In the genomic region with DNA sequence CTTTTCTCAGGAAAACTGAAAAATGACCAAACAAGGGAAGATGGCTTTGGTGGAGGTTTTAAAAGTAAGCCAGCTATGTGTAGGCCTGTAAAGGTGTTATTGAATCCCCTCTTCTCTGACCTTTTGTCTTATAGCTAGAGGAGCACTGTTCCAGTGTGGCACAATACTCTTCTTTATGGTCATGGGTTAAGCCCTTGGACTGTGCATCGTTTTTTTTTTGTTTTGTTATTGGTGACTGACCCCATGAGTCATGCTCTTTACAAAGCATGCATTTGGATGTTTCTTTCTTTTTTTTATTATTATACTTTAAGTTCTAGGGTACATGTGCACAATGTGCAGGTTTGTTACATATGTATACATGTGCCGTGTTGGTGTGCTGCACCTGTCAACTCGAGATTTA, we compare ENCODE assay signal across 29 cellular contexts. TPM values are rescaled to one million over a fixed set of nuclear protein-coding genes. Genes with fewer than 3 reads are reported as not detected.
DNase-seq lines count a peak whose midpoint lies in the region; ATAC-seq, FAIRE-seq and TF ChIP-seq lines count a peak whose summit lies in the region.
"Had no signal": no experiment of that assay in that cellular context is flagged by ENCODE, and none has a peak within 500 bp of the region (broad histone marks: within the 10 kb centered on the region; RNA-seq: fewer than 3 reads in every experiment).

No MANE protein-coding gene starts in this region.

- BruUV-seq in HepG2 (replicated peaks; lab: Mats Ljungman, UMichigan) = no TSS peak

- no peak overlapping the region for H2AFZ ChIP-seq in HepG2 (ENCODE audit: low read length)

- FAIRE-seq in HepG2 (lab: Jason Lieb, UNC) (no peak), GM12891 (lab: Jason Lieb, UNC) (no peak)
- FAIRE-seq: A549, GM12892, kidney had no signal

- no peaks in the 10 kb centered on the region for H3K79me2 ChIP-seq in HepG2 (ENCODE audit: insufficient read depth, low read length)

- TF ChIP-seq EP300 in HepG2 (IDR thresholded peaks at IDR 0.05; ENCODE audit: low read depth in 2 of 2, low read length in 2 of 2) = no peak
- TF ChIP-seq EP300 in HepG2 (CRISPR knock-in tag; IDR thresholded peaks at IDR 0.05; ENCODE audit: borderline replicate concordance) = no peak

- no peaks in the 10 kb centered on the region for H4K20me1 ChIP-seq in HepG2 (ENCODE audit: insufficient read depth, low read length)

- no peak overlapping the region for H3K27ac Mint-ChIP-seq in chondrocyte (ENCODE audit: unreplicated experiment)
- H3K27ac Mint-ChIP-seq: activated CD4-positive, alpha-beta T cell treated with anti-CD3 and anti-CD28 coated beads, Interleukin-2, amount 10 ng/mL, durations not matched to agents 7 days and 5 days; activated T-cell treated with anti-CD3 and anti-CD28 coated beads, Interleukin-2, amount 50 U/mL, for 72 hours; T-helper 2 cell treated with Interferon-gamma antibody and Interleukin-4, amounts not matched to agents 5 μg/mL and 100 μg/mL, for 36 hours had no signal

- ATAC-seq in HepG2 = peak; percentile 46; the same call in 1 of the 3 replicates
- no peak for ATAC-seq in right lobe of liver
- no peak for ATAC-seq in HG03342 (IDR thresholded peaks at IDR 0.05; ENCODE audit: unreplicated experiment)
- ATAC-seq: A549; activated T-cell treated with anti-CD3 and anti-CD28 coated beads, Interleukin-2, amount 50 U/mL, for 72 hours had no signal

- H3K9me3 ChIP-seq in HepG2 (ENCODE audit: low read length) = no peaks in the 10 kb centered on the region
- H3K9me3 ChIP-seq in right lobe of liver = no peaks in the 10 kb centered on the region
- H3K9me3 ChIP-seq in uterus = no peaks in the 10 kb centered on the region
- H3K9me3 ChIP-seq: A549 had no signal

- H3K4me3 ChIP-seq in HepG2 (replicated peaks in 1 of 3; ENCODE audit: insufficient read depth in 1 of 3, low read depth in 2 of 3, low read length in 3 of 3) (no peak overlapping the region), right lobe of liver (no peak overlapping the region), cardiac fibroblast (replicated peaks in 1 of 2; ENCODE audit: low read depth in 2 of 2, low read length in 2 of 2) (no peak overlapping the region), uterus (no peak overlapping the region)
- H3K4me3 ChIP-seq: A549, dorsolateral prefrontal cortex, lung, skin epidermis had no signal

- H3K4me3 Mint-ChIP-seq in chondrocyte (ENCODE audit: unreplicated experiment) = no peak overlapping the region
- H3K4me3 Mint-ChIP-seq: activated CD4-positive, alpha-beta T cell treated with anti-CD3 and anti-CD28 coated beads, Interleukin-2, amount 10 ng/mL, durations not matched to agents 7 days and 5 days; activated T-cell treated with anti-CD3 and anti-CD28 coated beads, Interleukin-2, amount 50 U/mL, for 72 hours; T-helper 2 cell treated with Interferon-gamma antibody and Interleukin-4, amounts not matched to agents 5 μg/mL and 100 μg/mL, for 36 hours had no signal

- H3K4me1 ChIP-seq in HepG2 (ENCODE audit: insufficient read depth, low read length) (peaks cover 6% of the 10 kb centered on the region; the same call in 1 of the 2 replicates), right lobe of liver (no peaks in the 10 kb centered on the region), uterus (no peaks in the 10 kb centered on the region)
- H3K4me1 ChIP-seq: A549 had no signal

- in situ Hi-C loops in HepG2 (cut with HindIII; ENCODE audit: extremely low pct_ligation_motif_present, low pct_unique_long_range_greater_than_20kb) = no loop called here

- WGBS in HepG2 (ENCODE audit: low lambda C conversion rate) = 12% methylated on average over 3 of the region's 3 CpGs
- 64% methylated on average over 3 of the region's 3 CpGs for WGBS in right lobe of liver (ENCODE audit: insufficient coverage, low coverage, low lambda C conversion rate, missing lambda C conversion rate)

- TF ChIP-seq POLR2A in HepG2 (IDR thresholded peaks at IDR 0.05; ENCODE audit: insufficient read depth in 1 of 2, low read depth in 2 of 2, low read length in 2 of 2) (no peak), right lobe of liver (IDR thresholded peaks at IDR 0.05) (no peak), uterus (IDR thresholded peaks at IDR 0.05) (no peak), GM12891 (IDR thresholded peaks at IDR 0.05; ENCODE audit: low read depth, low read length) (no peak)

- TF ChIP-seq RAD21 in HepG2 (CRISPR knock-in tag; IDR thresholded peaks at IDR 0.05) = no peak

- H3K36me3 ChIP-seq in HepG2 (replicated peaks in 1 of 2; ENCODE audit: control insufficient read depth in 1 of 2, insufficient read depth in 2 of 2, low read length in 2 of 2) = no peaks in the 10 kb centered on the region
- H3K36me3 ChIP-seq in right lobe of liver = no peaks in the 10 kb centered on the region
- no peaks in the 10 kb centered on the region for H3K36me3 ChIP-seq in uterus

- H3K27ac ChIP-seq in HepG2 (ENCODE audit: extremely low read length, insufficient read depth, low read length) (no peak overlapping the region), right lobe of liver (no peak overlapping the region), uterus (no peak overlapping the region)
- H3K27ac ChIP-seq: A549, dorsolateral prefrontal cortex, skin epidermis had no signal

- DNase-seq in HepG2 (ENCODE audit: low spot score) (peak; percentile 3), right lobe of liver (no peak), cardiac fibroblast (ENCODE audit: low read depth in 2 of 2) (peak; percentile 22 to 69), fibroblast of the conjunctiva (ENCODE audit: low read depth) (peak; percentile 22), chondrocyte (ENCODE audit: low spot score) (no peak), uterus (no peak), GM12891 (ENCODE audit: insufficient read length, low spot score) (no peak)
- DNase-seq: activated CD4-positive, alpha-beta T cell treated with anti-CD3 and anti-CD28 coated beads, Interleukin-2, amount 10 ng/mL, durations not matched to agents 7 days and 5 days; activated naive CD4-positive, alpha-beta T cell treated with Interleukin-2 at 50 U/mL for 16 hours; activated T-cell treated with anti-CD3 and anti-CD28 coated beads, Interleukin-2, amount 50 U/mL, for 72 hours; amniotic stem cell; COR-L47; DND-41; dorsolateral prefrontal cortex; H7; kidney; NCI-H1105 treated with DMSO at 0.1 percent for 48 hours; NCI-H2029; RPMI8226 had no signal

- peaks cover 8% of the 10 kb centered on the region for H3K4me1 Mint-ChIP-seq in chondrocyte (ENCODE audit: low read depth)
- H3K4me1 Mint-ChIP-seq: activated CD4-positive, alpha-beta T cell treated with anti-CD3 and anti-CD28 coated beads, Interleukin-2, amount 10 ng/mL, durations not matched to agents 7 days and 5 days had no signal

- H3K36me3 Mint-ChIP-seq in chondrocyte (ENCODE audit: low read depth) = no peaks in the 10 kb centered on the region

- intact Hi-C loops in HepG2 (cut with micrococcal nuclease; ENCODE audit: unreplicated experiment) = no loop called here
- intact Hi-C loops in right lobe of liver (cut with DNase I) = no loop called here
- intact Hi-C loops in uterus (cut with DNase I; ENCODE audit: low total_unique reads) = no loop called here

- no peaks in the 10 kb centered on the region; a peak in 1 of 5 replicates for H3K27me3 ChIP-seq in HepG2 (ENCODE audit: control insufficient read depth in 1 of 2, insufficient read depth in 2 of 2, low read length in 2 of 2)
- no peaks in the 10 kb centered on the region for H3K27me3 ChIP-seq in right lobe of liver
- H3K27me3 ChIP-seq in uterus = no peaks in the 10 kb centered on the region
- H3K27me3 ChIP-seq: dorsolateral prefrontal cortex had no signal

- CTCF ChIA-PET in HepG2 (lab: Yijun Ruan, JAX; ENCODE audit: low intra/inter-chr PET ratio, low total read pairs) = no interaction called here

- H3K9me3 Mint-ChIP-seq in chondrocyte (ENCODE audit: low read depth) = no peaks in the 10 kb centered on the region
- H3K9me3 Mint-ChIP-seq: activated CD4-positive, alpha-beta T cell treated with anti-CD3 and anti-CD28 coated beads, Interleukin-2, amount 10 ng/mL, durations not matched to agents 7 days and 5 days; activated T-cell treated with anti-CD3 and anti-CD28 coated beads, Interleukin-2, amount 50 U/mL, for 72 hours; T-helper 2 cell treated with Interferon-gamma antibody and Interleukin-4, amounts not matched to agents 5 μg/mL and 100 μg/mL, for 36 hours had no signal

- POLR2A ChIA-PET in HepG2 (lab: Yijun Ruan, JAX) = no interaction called here

- TF ChIP-seq CTCF in HepG2 (CRISPR knock-in tag; IDR thresholded peaks at IDR 0.05) (no peak), right lobe of liver (IDR thresholded peaks at IDR 0.05) (no peak), cardiac fibroblast (IDR thresholded peaks at IDR 0.05; ENCODE audit: low read depth, low read length) (no peak), chondrocyte (IDR thresholded peaks at IDR 0.05) (no peak), uterus (IDR thresholded peaks at IDR 0.05) (no peak)

- no peaks in the 10 kb centered on the region for H3K27me3 Mint-ChIP-seq in chondrocyte (ENCODE audit: low read depth)

- H3K9ac ChIP-seq in HepG2 (ENCODE audit: insufficient read depth, low read depth, low read length) = no peak overlapping the region

- no peak overlapping the region for H3K4me2 ChIP-seq in HepG2 (ENCODE audit: low read depth, low read length)
- H3K4me2 ChIP-seq: A549 had no signal

RNA-seq across cellular contexts. Expression of gene FAM25A, which starts 19.6 kb away (rescaled TPM):
- total RNA-seq in HepG2 (2016; rRNA removed; fragmentation: Illumina TruSeq; extraction: Trizol) = not detected in 2 replicates
- total RNA-seq in HepG2 (2016; cell fraction: cytosol; rRNA removed; fragmentation: Illumina TruSeq; extraction: Trizol; ENCODE audit: low read depth) = not detected in 2 replicates
- not detected in 2 replicates for total RNA-seq in HepG2 (2016; cell fraction: insoluble cytoplasmic fraction; rRNA removed; fragmentation: Illumina TruSeq; extraction: Trizol)
- not detected in 2 replicates for total RNA-seq in HepG2 (2016; cell fraction: membrane; rRNA removed; fragmentation: Illumina TruSeq; extraction: Trizol)
- not detected in 2 replicates for total RNA-seq in HepG2 (2016; cell fraction: nucleus; rRNA removed; fragmentation: Illumina TruSeq; extraction: Trizol)
- not detected in 2 replicates for polyA plus RNA-seq in HepG2 (2011; rRNA removed)
- polyA plus RNA-seq in HepG2 (2011; cell fraction: cytosol; rRNA removed) = not detected in 2 replicates
- not detected in 2 replicates for polyA plus RNA-seq in HepG2 (2011; cell fraction: nucleus; rRNA removed)
- polyA plus RNA-seq in HepG2 (2012) = not detected in 2 replicates
- not detected in 2 replicates for polyA plus RNA-seq in HepG2 (2016; cell fraction: cytosol; fragmentation: Illumina TruSeq; extraction: Trizol; ENCODE audit: low read depth)
- not detected in 2 replicates for polyA plus RNA-seq in HepG2 (2016; cell fraction: insoluble cytoplasmic fraction; fragmentation: Illumina TruSeq; extraction: Trizol; ENCODE audit: low read depth)
- polyA plus RNA-seq in HepG2 (2016; cell fraction: membrane; fragmentation: Illumina TruSeq; extraction: Trizol; ENCODE audit: low read depth) = not detected in 2 replicates
- not detected in 2 replicates for polyA plus RNA-seq in HepG2 (2016; cell fraction: nucleus; fragmentation: Illumina TruSeq; extraction: Trizol; ENCODE audit: insufficient read depth, low read depth)
- polyA minus RNA-seq in HepG2 (2011; rRNA and poly(A)+ RNA removed; ENCODE audit: low replicate concordance) = not detected in 2 replicates
- polyA minus RNA-seq in HepG2 (2011; cell fraction: cytosol; rRNA and poly(A)+ RNA removed) = not detected in 2 replicates
- polyA minus RNA-seq in HepG2 (2011; cell fraction: nucleus; rRNA and poly(A)+ RNA removed) = not detected in 2 replicates
- not detected for total RNA-seq in right lobe of liver
- total RNA-seq in chondrocyte = not detected in 3 replicates
- not detected for total RNA-seq in uterus
- polyA plus RNA-seq in GM12891 (2012; ENCODE audit: low read depth, missing spikeins) = not detected
- total RNA-seq: activated CD4-positive, alpha-beta T cell treated with anti-CD3 and anti-CD28 coated beads, Interleukin-2, amount 10 ng/mL, durations not matched to agents 7 days and 5 days; activated T-cell treated with anti-CD3 and anti-CD28 coated beads, Interleukin-2, amount 50 U/mL, for 72 hours; cardiac septum; glomerular endothelial cell; H7; kidney; lung; posterior vena cava had no signal
- polyA plus RNA-seq: A549, BJ had no signal

RNA-seq across cellular contexts. Expression of gene ADIRF, which starts 32.2 kb away (rescaled TPM):
- 0.40 and 0.44 TPM in 2 replicates for total RNA-seq in HepG2 (2016; rRNA removed; fragmentation: Illumina TruSeq; extraction: Trizol)
- not detected in 2 replicates for total RNA-seq in HepG2 (2016; cell fraction: cytosol; rRNA removed; fragmentation: Illumina TruSeq; extraction: Trizol; ENCODE audit: low read depth)
- total RNA-seq in HepG2 (2016; cell fraction: insoluble cytoplasmic fraction; rRNA removed; fragmentation: Illumina TruSeq; extraction: Trizol) = 0.17 TPM in 1 of 2 replicates, not detected in the other
- 0.41 TPM in 1 of 2 replicates, not detected in the other for total RNA-seq in HepG2 (2016; cell fraction: membrane; rRNA removed; fragmentation: Illumina TruSeq; extraction: Trizol)
- not detected in 2 replicates for total RNA-seq in HepG2 (2016; cell fraction: nucleus; rRNA removed; fragmentation: Illumina TruSeq; extraction: Trizol)
- 0.13 TPM in 1 of 2 replicates, not detected in the other for polyA plus RNA-seq in HepG2 (2011; rRNA removed)
- polyA plus RNA-seq in HepG2 (2011; cell fraction: cytosol; rRNA removed) = 0.13 TPM in 1 of 2 replicates, not detected in the other
- polyA plus RNA-seq in HepG2 (2011; cell fraction: nucleus; rRNA removed) = not detected in 2 replicates
- not detected in 2 replicates for polyA plus RNA-seq in HepG2 (2012)
- polyA plus RNA-seq in HepG2 (2016; cell fraction: cytosol; fragmentation: Illumina TruSeq; extraction: Trizol; ENCODE audit: low read depth) = 0.27 and 0.36 TPM in 2 replicates
- not detected in 2 replicates for polyA plus RNA-seq in HepG2 (2016; cell fraction: insoluble cytoplasmic fraction; fragmentation: Illumina TruSeq; extraction: Trizol; ENCODE audit: low read depth)
- 0.62 and 1.4 TPM in 2 replicates for polyA plus RNA-seq in HepG2 (2016; cell fraction: membrane; fragmentation: Illumina TruSeq; extraction: Trizol; ENCODE audit: low read depth)
- not detected in 2 replicates for polyA plus RNA-seq in HepG2 (2016; cell fraction: nucleus; fragmentation: Illumina TruSeq; extraction: Trizol; ENCODE audit: insufficient read depth, low read depth)
- not detected in 2 replicates for polyA minus RNA-seq in HepG2 (2011; rRNA and poly(A)+ RNA removed; ENCODE audit: low replicate concordance)
- not detected in 2 replicates for polyA minus RNA-seq in HepG2 (2011; cell fraction: cytosol; rRNA and poly(A)+ RNA removed)
- polyA minus RNA-seq in HepG2 (2011; cell fraction: nucleus; rRNA and poly(A)+ RNA removed) = not detected in 2 replicates
- 10 to 100 TPM; 11.1 to 77.6 (median 28.6) TPM for total RNA-seq in right lobe of liver
- 0.54 to 0.65 TPM in 2 of 3 replicates, not detected in the other for total RNA-seq in chondrocyte
- total RNA-seq in uterus = 100 to 1,000 TPM in 3 of 4 donors, 1 to 10 TPM in 1; 8.5 to 368 (median 275) TPM
- 2.1 TPM for polyA plus RNA-seq in GM12891 (2012; ENCODE audit: low read depth, missing spikeins)
- total RNA-seq: activated CD4-positive, alpha-beta T cell treated with anti-CD3 and anti-CD28 coated beads, Interleukin-2, amount 10 ng/mL, durations not matched to agents 7 days and 5 days; activated T-cell treated with anti-CD3 and anti-CD28 coated beads, Interleukin-2, amount 50 U/mL, for 72 hours; H7 had no signal
- polyA plus RNA-seq: A549 had no signal

RNA-seq across cellular contexts. Expression of gene SNCG, which starts 42.1 kb away (rescaled TPM):
- 0.22 TPM in 1 of 2 replicates, not detected in the other for total RNA-seq in HepG2 (2016; rRNA removed; fragmentation: Illumina TruSeq; extraction: Trizol)
- not detected in 2 replicates for total RNA-seq in HepG2 (2016; cell fraction: cytosol; rRNA removed; fragmentation: Illumina TruSeq; extraction: Trizol; ENCODE audit: low read depth)
- total RNA-seq in HepG2 (2016; cell fraction: insoluble cytoplasmic fraction; rRNA removed; fragmentation: Illumina TruSeq; extraction: Trizol) = not detected in 2 replicates
- total RNA-seq in HepG2 (2016; cell fraction: membrane; rRNA removed; fragmentation: Illumina TruSeq; extraction: Trizol) = not detected in 2 replicates
- total RNA-seq in HepG2 (2016; cell fraction: nucleus; rRNA removed; fragmentation: Illumina TruSeq; extraction: Trizol) = not detected in 2 replicates
- polyA plus RNA-seq in HepG2 (2011; rRNA removed) = 0.86 and 0.91 TPM in 2 replicates
- polyA plus RNA-seq in HepG2 (2011; cell fraction: cytosol; rRNA removed) = 1.1 and 1.8 TPM in 2 replicates
- 1.2 and 1.8 TPM in 2 replicates for polyA plus RNA-seq in HepG2 (2011; cell fraction: nucleus; rRNA removed)
- polyA plus RNA-seq in HepG2 (2012) = 0.32 TPM in 1 of 2 replicates, not detected in the other
- 0.33 and 0.71 TPM in 2 replicates for polyA plus RNA-seq in HepG2 (2016; cell fraction: cytosol; fragmentation: Illumina TruSeq; extraction: Trizol; ENCODE audit: low read depth)
- not detected in 2 replicates for polyA plus RNA-seq in HepG2 (2016; cell fraction: insoluble cytoplasmic fraction; fragmentation: Illumina TruSeq; extraction: Trizol; ENCODE audit: low read depth)
- 0.30 and 0.38 TPM in 2 replicates for polyA plus RNA-seq in HepG2 (2016; cell fraction: membrane; fragmentation: Illumina TruSeq; extraction: Trizol; ENCODE audit: low read depth)
- not detected in 2 replicates for polyA plus RNA-seq in HepG2 (2016; cell fraction: nucleus; fragmentation: Illumina TruSeq; extraction: Trizol; ENCODE audit: insufficient read depth, low read depth)
- polyA minus RNA-seq in HepG2 (2011; rRNA and poly(A)+ RNA removed; ENCODE audit: low replicate concordance) = 0.56 and 4.7 TPM in 2 replicates
- 0.79 and 1.4 TPM in 2 replicates for polyA minus RNA-seq in HepG2 (2011; cell fraction: cytosol; rRNA and poly(A)+ RNA removed)
- polyA minus RNA-seq in HepG2 (2011; cell fraction: nucleus; rRNA and poly(A)+ RNA removed) = not detected in 2 replicates
- total RNA-seq in right lobe of liver = 10 to 100 TPM in 2 of 6 experiments, 1 to 10 TPM in 4; 1.1 to 21.2 (median 2.2) TPM
- total RNA-seq in chondrocyte = 1.2 to 2.2 TPM (median 1.5 TPM) in 3 replicates
- total RNA-seq in uterus = 10 to 100 TPM in 3 of 4 donors, 1 to 10 TPM in 1; 5.5 to 68.6 (median 36.2) TPM
- 1.1 TPM for polyA plus RNA-seq in GM12891 (2012; ENCODE audit: low read depth, missing spikeins)
- total RNA-seq: activated CD4-positive, alpha-beta T cell treated with anti-CD3 and anti-CD28 coated beads, Interleukin-2, amount 10 ng/mL, durations not matched to agents 7 days and 5 days; activated T-cell treated with anti-CD3 and anti-CD28 coated beads, Interleukin-2, amount 50 U/mL, for 72 hours had no signal

RNA-seq across cellular contexts. Expression of gene MMRN2, which starts 43.1 kb away (rescaled TPM):
- total RNA-seq in HepG2 (2016; rRNA removed; fragmentation: Illumina TruSeq; extraction: Trizol) = 0.04 TPM in 1 of 2 replicates, not detected in the other
- total RNA-seq in HepG2 (2016; cell fraction: cytosol; rRNA removed; fragmentation: Illumina TruSeq; extraction: Trizol; ENCODE audit: low read depth) = not detected in 2 replicates
- total RNA-seq in HepG2 (2016; cell fraction: insoluble cytoplasmic fraction; rRNA removed; fragmentation: Illumina TruSeq; extraction: Trizol) = not detected in 2 replicates
- total RNA-seq in HepG2 (2016; cell fraction: membrane; rRNA removed; fragmentation: Illumina TruSeq; extraction: Trizol) = not detected in 2 replicates
- not detected in 2 replicates for total RNA-seq in HepG2 (2016; cell fraction: nucleus; rRNA removed; fragmentation: Illumina TruSeq; extraction: Trizol)
- 0.03 TPM in 1 of 2 replicates, not detected in the other for polyA plus RNA-seq in HepG2 (2011; rRNA removed)
- 0.01 and 0.04 TPM in 2 replicates for polyA plus RNA-seq in HepG2 (2011; cell fraction: cytosol; rRNA removed)
- 0.07 and 0.13 TPM in 2 replicates for polyA plus RNA-seq in HepG2 (2011; cell fraction: nucleus; rRNA removed)
- polyA plus RNA-seq in HepG2 (2012) = 0.19 and 0.20 TPM in 2 replicates
- not detected in 2 replicates for polyA plus RNA-seq in HepG2 (2016; cell fraction: cytosol; fragmentation: Illumina TruSeq; extraction: Trizol; ENCODE audit: low read depth)
- not detected in 2 replicates for polyA plus RNA-seq in HepG2 (2016; cell fraction: insoluble cytoplasmic fraction; fragmentation: Illumina TruSeq; extraction: Trizol; ENCODE audit: low read depth)
- 0.07 TPM in 1 of 2 replicates, not detected in the other for polyA plus RNA-seq in HepG2 (2016; cell fraction: membrane; fragmentation: Illumina TruSeq; extraction: Trizol; ENCODE audit: low read depth)
- polyA plus RNA-seq in HepG2 (2016; cell fraction: nucleus; fragmentation: Illumina TruSeq; extraction: Trizol; ENCODE audit: insufficient read depth, low read depth) = not detected in 2 replicates
- 0.04 and 0.70 TPM in 2 replicates for polyA minus RNA-seq in HepG2 (2011; rRNA and poly(A)+ RNA removed; ENCODE audit: low replicate concordance)
- not detected in 2 replicates for polyA minus RNA-seq in HepG2 (2011; cell fraction: cytosol; rRNA and poly(A)+ RNA removed)
- polyA minus RNA-seq in HepG2 (2011; cell fraction: nucleus; rRNA and poly(A)+ RNA removed) = not detected in 2 replicates
- total RNA-seq in right lobe of liver = 10 to 100 TPM in 3 of 6 experiments, 1 to 10 TPM in 3; 6.2 to 11.8 (median 9.1) TPM
- total RNA-seq in chondrocyte = 0.31 to 0.92 TPM (median 0.40 TPM) in 3 replicates
- 100 to 1,000 TPM in 1 of 4 donors, 10 to 100 TPM in 3; 45.0 to 133 (median 74.2) TPM for total RNA-seq in uterus
- 0.50 TPM for polyA plus RNA-seq in GM12891 (2012; ENCODE audit: low read depth, missing spikeins)
- total RNA-seq: activated CD4-positive, alpha-beta T cell treated with anti-CD3 and anti-CD28 coated beads, Interleukin-2, amount 10 ng/mL, durations not matched to agents 7 days and 5 days had no signal

Comparison
In these comparisons a context has a peak if more than half of its experiments do, and no peak if none do; other contexts are left out.
1. DNase-seq: peak in HepG2 (single experiment), cardiac fibroblast (2 of 2) and fibroblast of the conjunctiva (single experiment); none in right lobe of liver (0 of 3), chondrocyte (single experiment), uterus (0 of 2) and GM12891 (single experiment).